Comparison of ENCODE assay signal across 10 cellular contexts in the genomic region with DNA sequence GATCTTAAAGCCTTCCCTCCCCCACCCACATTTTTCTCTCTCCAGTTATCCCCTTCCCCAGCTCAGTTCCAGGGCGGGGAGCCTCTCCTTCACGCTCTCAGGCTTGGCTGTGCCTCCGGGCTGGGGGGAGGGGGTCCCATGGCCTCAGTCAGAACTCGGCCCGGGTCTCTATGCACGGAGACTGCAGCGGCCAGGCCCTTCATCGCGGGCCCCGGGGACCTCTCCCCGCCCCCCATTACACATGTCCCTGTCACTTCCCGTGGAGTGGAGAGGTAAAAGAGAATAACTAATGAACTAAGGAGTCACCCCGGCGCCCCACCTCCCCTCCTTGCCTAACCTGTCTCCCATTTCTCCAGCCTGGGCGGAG. TPM values are rescaled to one million over a fixed set of nuclear protein-coding genes. Genes with fewer than 3 reads are reported as not detected.
DNase-seq lines count a peak whose midpoint lies in the region; TF ChIP-seq lines count a peak whose summit lies in the region.
"Had no signal": no experiment of that assay in that cellular context is flagged by ENCODE, and none has a peak within 500 bp of the region (broad histone marks: within the 10 kb centered on the region; RNA-seq: fewer than 3 reads in every experiment).

No MANE protein-coding gene starts in this region.

- H3K9me2 ChIP-seq in Loucy (replicated peaks; ENCODE audit: low read depth, low read length), result no peaks in the 10 kb centered on the region

- H3K79me2 ChIP-seq in Loucy (ENCODE audit: insufficient read depth, low read length), result peaks cover 26% of the 10 kb centered on the region

- H3K36me3 Mint-ChIP-seq in endodermal cell (ENCODE audit: low read depth), result peaks cover 11% of the 10 kb centered on the region

- DNase-seq in COLO668 (lab: John Stamatoyannopoulos, UW; ENCODE audit: unreplicated experiment), result peak; percentile 28
- DNase-seq in endodermal cell, result peak; percentile 62
- no peak for DNase-seq in prostate gland (ENCODE audit: low spot score)
- DNase-seq in posterior vena cava (ENCODE audit: low spot score), result no peak
- DNase-seq in central memory CD4-positive, alpha-beta T cell, result no peak
- no peak for DNase-seq in stimulated activated CD4-positive, alpha-beta T cell treated with anti-CD3 and anti-CD28 coated beads, Interleukin-4, amount 100 ng/mL, for 1 hour
- DNase-seq in NCI-H2029 treated with DMSO at 0.1 percent for 48 hours (lab: John Stamatoyannopoulos, UW), result no peak
- DNase-seq: midbrain, Peyer's patch had no signal

- H3K27me3 ChIP-seq in Loucy (ENCODE audit: insufficient read depth, low read length, poor library complexity, severe bottlenecking) (no peaks in the 10 kb centered on the region), endodermal cell (ENCODE audit: control insufficient read depth, insufficient read depth, low read length, poor library complexity, severe bottlenecking) (no peaks in the 10 kb centered on the region), prostate gland (replicated peaks; ENCODE audit: insufficient read depth) (no peaks in the 10 kb centered on the region)
- H3K27me3 ChIP-seq: Peyer's patch had no signal

- H3K9me3 ChIP-seq in Loucy (ENCODE audit: insufficient read depth, low read depth, low read length) (no peaks in the 10 kb centered on the region), endodermal cell (ENCODE audit: control insufficient read depth, low read length) (no peaks in the 10 kb centered on the region), prostate gland (no peaks in the 10 kb centered on the region)
- H3K9me3 ChIP-seq: Peyer's patch had no signal

- H3K27ac Mint-ChIP-seq in endodermal cell, result peak overlapping the region; percentile 55

- TF ChIP-seq CTCF in Loucy (conservative IDR thresholded peaks at IDR 0.05; ENCODE audit: low read length), result no peak
- no peak for TF ChIP-seq CTCF in endodermal cell (conservative IDR thresholded peaks at IDR 0.05)
- no peak for TF ChIP-seq CTCF in prostate gland (IDR thresholded peaks at IDR 0.05)

- H3K4me3 ChIP-seq in Loucy (ENCODE audit: low read length, poor library complexity, severe bottlenecking) (no peak overlapping the region), endodermal cell (ENCODE audit: low read length) (no peak overlapping the region), prostate gland (no peak overlapping the region)

- H4K20me1 ChIP-seq in Loucy (ENCODE audit: insufficient read depth, low read length, poor library complexity, severe bottlenecking), result peaks cover 3% of the 10 kb centered on the region

- H3K4me3 Mint-ChIP-seq in endodermal cell, result peak overlapping the region; percentile 58

- no peaks in the 10 kb centered on the region for H3F3A ChIP-seq in Loucy (ENCODE audit: low read depth)

- H3K9ac ChIP-seq in Loucy (ENCODE audit: low read depth, low read length, poor library complexity, severe bottlenecking), result peak overlapping the region; percentile 80
- no peak overlapping the region for H3K9ac ChIP-seq in endodermal cell (ENCODE audit: extremely low read depth, low read length, poor library complexity, severe bottlenecking)

- H3K4me1 ChIP-seq in Loucy (ENCODE audit: insufficient read depth, low read length, poor library complexity, severe bottlenecking), result peaks cover 9% of the 10 kb centered on the region
- H3K4me1 ChIP-seq in endodermal cell (ENCODE audit: control insufficient read depth, insufficient read depth, low read length), result no peaks in the 10 kb centered on the region
- no peaks in the 10 kb centered on the region for H3K4me1 ChIP-seq in prostate gland (replicated peaks)

- intact Hi-C loops in prostate gland (cut with DNase I) (no loop called here), posterior vena cava (cut with DNase I) (no loop called here)

- peak overlapping the region; percentile 76 for H3K4me2 ChIP-seq in Loucy (ENCODE audit: low read depth, low read length, poor library complexity, severe bottlenecking)

- H3K4me1 Mint-ChIP-seq in endodermal cell, result no peaks in the 10 kb centered on the region

- H3K36me3 ChIP-seq in Loucy (ENCODE audit: insufficient read depth, low read length), result no peaks in the 10 kb centered on the region
- peaks cover 7% of the 10 kb centered on the region for H3K36me3 ChIP-seq in endodermal cell (ENCODE audit: control insufficient read depth, insufficient read depth, low read length)
- no peaks in the 10 kb centered on the region for H3K36me3 ChIP-seq in prostate gland

- H3K27ac ChIP-seq in endodermal cell (ENCODE audit: low read depth, low read length) (no peak overlapping the region), prostate gland (peak overlapping the region; percentile 75 to 80)

- TF ChIP-seq POLR2A in prostate gland (IDR thresholded peaks at IDR 0.05), result no peak

- no peaks in the 10 kb centered on the region for H3K27me3 Mint-ChIP-seq in endodermal cell (ENCODE audit: insufficient read depth)

- no peak overlapping the region for H2AFZ ChIP-seq in Loucy (ENCODE audit: low read length)

- H3K9me3 Mint-ChIP-seq in endodermal cell, result peaks cover 68% of the 10 kb centered on the region

- WGBS in endodermal cell (ENCODE audit: insufficient coverage in 1 of 2, insufficient read length in 1 of 2), 2 experiments, result 57% methylated on average over 3 of the region's 15 CpGs; no CpG with 5 or more reads in 1 of the 2 experiments
- 46% methylated on average over 14 of the region's 15 CpGs for WGBS in prostate gland

RNA-seq across cellular contexts. Expression of gene PRICKLE3, which starts 0.8 kb away (rescaled TPM):
- 10 to 100 TPM; 10.7 to 12.0 TPM for total RNA-seq in endodermal cell
- polyA plus RNA-seq in endodermal cell (2013, experiment 1 of 2), result 5.5 TPM
- polyA plus RNA-seq in endodermal cell (2013, experiment 2 of 2), result 5.5 TPM
- total RNA-seq in prostate gland, result 10 to 100 TPM; 17.4 to 20.5 TPM
- 1 to 10 TPM; 7.3 to 8.0 TPM for total RNA-seq in posterior vena cava

RNA-seq across cellular contexts. Expression of gene SYP, which starts 13.0 kb away (rescaled TPM):
- total RNA-seq in endodermal cell (under 1 TPM; 0.48 to 0.51 TPM), prostate gland (1 to 10 TPM in 1 of 2 donors, under 1 TPM in 1; 0.55 to 5.2 TPM), posterior vena cava (1 to 10 TPM; 1.1 to 1.5 TPM)
- 7.7 TPM for polyA plus RNA-seq in endodermal cell (2013, experiment 1 of 2)
- 5.4 TPM for polyA plus RNA-seq in endodermal cell (2013, experiment 2 of 2)

RNA-seq across cellular contexts. Expression of gene PLP2, which starts 15.3 kb away (rescaled TPM):
- total RNA-seq in endodermal cell (1 to 10 TPM; 1.9 to 2.0 TPM), prostate gland (10 to 100 TPM; 24.3 to 34.7 TPM), posterior vena cava (100 to 1,000 TPM; 187 to 238 TPM)
- polyA plus RNA-seq in endodermal cell (2013, experiment 1 of 2), result 3.4 TPM
- polyA plus RNA-seq in endodermal cell (2013, experiment 2 of 2), result 2.3 TPM

RNA-seq across cellular contexts. Expression of gene MAGIX, which starts 24.5 kb away (rescaled TPM):
- total RNA-seq in endodermal cell (1 to 10 TPM; 1.2 to 1.3 TPM), prostate gland (10 to 100 TPM; 16.0 to 16.6 TPM), posterior vena cava (1 to 10 TPM; 1.3 to 2.8 TPM)
- 0.46 TPM for polyA plus RNA-seq in endodermal cell (2013, experiment 1 of 2)
- 0.70 TPM for polyA plus RNA-seq in endodermal cell (2013, experiment 2 of 2)

RNA-seq across cellular contexts. Expression of gene CACNA1F, which starts 46.1 kb away (rescaled TPM):
- total RNA-seq in endodermal cell (under 1 TPM; 0.42 to 0.70 TPM), prostate gland (under 1 TPM in 1 of 2 donors, not detected in 1; 0.17 TPM), posterior vena cava (under 1 TPM; 0.09 to 0.10 TPM)
- 0.43 TPM for polyA plus RNA-seq in endodermal cell (2013, experiment 1 of 2)
- polyA plus RNA-seq in endodermal cell (2013, experiment 2 of 2), result 0.46 TPM

Comparison
In these comparisons a context has a peak if more than half of its experiments do, and no peak if none do; other contexts are left out.
1. DNase-seq: peak in COLO668 (single experiment) and endodermal cell (single experiment); none in prostate gland (single experiment), posterior vena cava (single experiment), central memory CD4-positive, alpha-beta T cell (single experiment), stimulated activated CD4-positive, alpha-beta T cell treated with anti-CD3 and anti-CD28 coated beads, Interleukin-4, amount 100 ng/mL, for 1 hour (single experiment) and NCI-H2029 treated with DMSO at 0.1 percent for 48 hours (single experiment).
2. RNA of gene PLP2, which starts 15.3 kb away (total RNA-seq): 187 to 238 TPM in posterior vena cava and 24.3 to 34.7 TPM in prostate gland; 1.9 to 2.0 TPM in endodermal cell; every median in the first group is over 4 times any median in the second.